ENCODE assay signal across 23 cellular contexts in the genomic region with DNA sequence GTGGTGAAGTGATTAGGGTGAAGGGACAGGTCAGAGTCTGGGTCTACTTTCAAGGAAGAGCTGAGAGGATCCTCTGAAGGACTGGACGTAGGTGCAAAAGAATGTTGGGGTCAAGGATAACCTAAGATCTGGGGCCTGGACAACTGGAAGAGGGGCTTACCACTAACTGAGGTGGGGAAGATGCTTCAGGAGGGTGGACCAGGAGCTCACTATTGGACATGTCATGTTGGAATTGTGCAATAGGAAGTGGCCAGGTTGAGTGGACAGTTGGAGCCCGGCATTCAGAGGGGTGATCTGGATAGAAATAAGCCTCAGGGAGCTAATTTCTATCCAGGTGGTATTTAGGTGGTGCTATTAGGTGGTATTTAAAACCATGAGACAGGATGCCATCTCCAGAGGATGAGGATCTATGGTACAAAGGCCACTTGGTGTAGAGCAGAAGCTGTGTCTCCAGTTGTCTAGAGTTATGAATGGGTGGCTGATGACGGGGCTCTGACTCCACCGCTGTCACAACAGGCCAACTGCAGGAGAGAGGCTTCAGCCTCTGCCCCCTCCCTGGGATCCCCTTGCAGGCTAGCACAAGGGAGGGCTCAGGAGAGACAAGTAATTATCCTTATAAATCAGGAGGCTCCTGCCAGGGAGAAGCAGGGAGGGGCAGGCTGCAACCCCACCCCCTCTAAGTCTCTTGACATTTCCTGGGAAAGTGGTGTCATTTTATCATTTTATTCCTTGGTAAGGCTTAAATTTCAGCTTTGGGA.
DNase-seq lines count a peak whose midpoint lies in the region; ATAC-seq and TF ChIP-seq lines count a peak whose summit lies in the region.
"Had no signal": no experiment of that assay in that cellular context is flagged by ENCODE, and none has a peak within 500 bp of the region (broad histone marks: within the 10 kb centered on the region; RNA-seq: fewer than 3 reads in every experiment).

No MANE protein-coding gene starts in this region.

- no peak overlapping the region for H3K9ac ChIP-seq in colonic mucosa (ENCODE audit: low read depth in 2 of 2, low read length in 2 of 2)

- intact Hi-C loops in posterior vena cava (cut with DNase I) (no loop called here), colonic mucosa (cut with DNase I) (no loop called here)

- no peak for TF ChIP-seq EP300 in Ishikawa (IDR thresholded peaks at IDR 0.05; ENCODE audit: borderline replicate concordance)

- H3K36me3 ChIP-seq in Peyer's patch (no peaks in the 10 kb centered on the region), right atrium auricular region (no peaks in the 10 kb centered on the region), colonic mucosa (no peaks in the 10 kb centered on the region)
- H3K36me3 ChIP-seq: brain microvascular endothelial cell, neutrophil, thyroid gland had no signal

- DNase-seq in Peyer's patch (peak in 2 of 3 donors; percentile 12 to 23), right atrium auricular region (ENCODE audit: low spot score) (no peak), posterior vena cava (ENCODE audit: low spot score) (peak; percentile 28), NCI-H2029 treated with DMSO at 0.1 percent for 48 hours (lab: John Stamatoyannopoulos, UW) (no peak), colonic mucosa (no peak)
- DNase-seq: activated CD8-positive, alpha-beta T cell treated with anti-CD3 and anti-CD28 coated beads for 36 hours; activated T-cell treated with anti-CD3 and anti-CD28 coated beads, Interleukin-2, amount 50 U/mL, for 1 hour; brain microvascular endothelial cell; foreskin fibroblast; NCI-H1092; NCI-H2107; NCI-H774; PC-3; retina; stimulated activated naive CD4-positive, alpha-beta T cell had no signal

- H3K9me3 ChIP-seq in Peyer's patch (no peaks in the 10 kb centered on the region), right atrium auricular region (no peaks in the 10 kb centered on the region), colonic mucosa (no peaks in the 10 kb centered on the region)
- H3K9me3 ChIP-seq: neutrophil, SJSA1, thyroid gland had no signal

- no peak for TF ChIP-seq RAD21 in Ishikawa (IDR thresholded peaks at IDR 0.05; ENCODE audit: low read depth)

- H3K27me3 ChIP-seq in Peyer's patch (no peaks in the 10 kb centered on the region), right atrium auricular region (no peaks in the 10 kb centered on the region), colonic mucosa (no peaks in the 10 kb centered on the region)
- H3K27me3 ChIP-seq: brain microvascular endothelial cell, neutrophil, SJSA1, thyroid gland had no signal

- no peak for TF ChIP-seq POLR2A in Peyer's patch (IDR thresholded peaks at IDR 0.05)

- TF ChIP-seq CTCF in Peyer's patch (IDR thresholded peaks at IDR 0.05) (no peak), right atrium auricular region (IDR thresholded peaks at IDR 0.05) (no peak), colonic mucosa (IDR thresholded peaks at IDR 0.05) (no peak)

- H3K27ac ChIP-seq in Peyer's patch = no peak overlapping the region
- H3K27ac ChIP-seq in right atrium auricular region = peak overlapping the region; percentile 59 to 84
- H3K27ac ChIP-seq in colonic mucosa = no peak overlapping the region
- H3K27ac ChIP-seq: brain microvascular endothelial cell, neutrophil, SJSA1, VCaP had no signal

- ATAC-seq in GM21423 (IDR thresholded peaks at IDR 0.05; ENCODE audit: unreplicated experiment) = no peak
- ATAC-seq: activated CD8-positive, alpha-beta T cell treated with anti-CD3 and anti-CD28 coated beads for 36 hours; activated naive CD4-positive, alpha-beta T cell treated with anti-CD3 and anti-CD28 coated beads, Interleukin-2, amount 50 U/mL, for 72 hours; PC-3; T-helper 17 cell had no signal

- H3K4me1 ChIP-seq in Peyer's patch = no peaks in the 10 kb centered on the region
- peaks cover 0 to 66% of the 10 kb centered on the region in 2 donors for H3K4me1 ChIP-seq in right atrium auricular region
- no peaks in the 10 kb centered on the region for H3K4me1 ChIP-seq in colonic mucosa
- H3K4me1 ChIP-seq: SJSA1 had no signal

- no peak overlapping the region for H3K4me3 ChIP-seq in Peyer's patch
- H3K4me3 ChIP-seq in right atrium auricular region = no peak overlapping the region
- no peak overlapping the region for H3K4me3 ChIP-seq in colonic mucosa
- H3K4me3 ChIP-seq: SJSA1, thyroid gland had no signal

TF ChIP-seq in Ishikawa, 13 proteins besides CTCF, POLR2A, EP300 and RAD21:
- TF ChIP-seq, protein P1, sequence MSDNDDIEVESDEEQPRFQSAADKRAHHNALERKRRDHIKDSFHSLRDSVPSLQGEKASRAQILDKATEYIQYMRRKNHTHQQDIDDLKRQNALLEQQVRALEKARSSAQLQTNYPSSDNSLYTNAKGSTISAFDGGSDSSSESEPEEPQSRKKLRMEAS (IDR thresholded peaks at IDR 0.05) = no peak
- TF ChIP-seq EGR1 (IDR thresholded peaks at IDR 0.05) = no peak
- peak; percentile 35; the same call in 1 of the 2 replicates for TF ChIP-seq CEBPB (IDR thresholded peaks at IDR 0.05)

Comparison
In these comparisons a context has a peak if more than half of its experiments do, and no peak if none do; other contexts are left out.
1. DNase-seq: peak in Peyer's patch (2 of 3) and posterior vena cava (single experiment); none in right atrium auricular region (single experiment), NCI-H2029 treated with DMSO at 0.1 percent for 48 hours (single experiment) and colonic mucosa (single experiment).
2. H3K27ac ChIP-seq: peak in right atrium auricular region (2 of 2); none in Peyer's patch (0 of 4) and colonic mucosa (single experiment).